Comparison of ENCODE assay signal across 17 cellular contexts in the genomic region with DNA sequence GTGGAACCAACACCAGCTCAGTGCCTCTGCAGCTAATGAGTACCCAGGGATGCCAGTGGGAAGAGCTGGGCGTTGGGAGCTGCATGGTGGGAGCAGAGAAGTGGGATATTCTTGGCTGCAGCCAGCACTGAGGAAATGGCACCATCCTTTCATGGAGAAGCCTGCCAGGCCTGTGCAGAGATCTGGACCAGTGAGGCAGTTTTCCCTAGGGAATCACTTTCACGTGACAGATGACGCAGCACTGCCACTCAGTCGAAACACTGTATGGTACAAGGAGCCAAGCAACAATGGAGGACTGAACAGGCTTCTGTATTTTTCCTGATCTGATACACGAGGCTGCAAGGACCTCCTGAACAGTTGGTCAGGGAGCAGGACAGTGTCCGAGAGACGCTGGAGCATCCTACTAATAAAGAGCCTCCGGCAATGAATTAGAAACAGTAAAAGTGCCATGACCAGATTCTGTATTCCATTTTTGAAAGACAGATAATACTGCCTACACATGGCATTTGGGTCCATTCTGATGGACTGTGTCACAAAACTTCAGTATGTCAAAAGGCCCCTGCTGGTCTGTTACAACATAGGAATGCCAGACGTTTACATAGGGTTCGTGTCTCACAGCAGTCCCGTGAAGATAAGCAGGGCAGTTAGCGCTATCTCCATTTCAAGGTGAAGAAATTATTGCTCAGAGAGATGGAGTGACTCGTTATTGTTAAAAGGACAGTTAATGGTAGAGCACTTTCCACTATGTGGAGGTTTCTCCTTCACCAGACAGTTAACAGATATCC. TPM values are rescaled to one million over a fixed set of nuclear protein-coding genes. Genes with fewer than 3 reads are reported as not detected.
DNase-seq lines count a peak whose midpoint lies in the region; ATAC-seq and TF ChIP-seq lines count a peak whose summit lies in the region.
"Had no signal": no experiment of that assay in that cellular context is flagged by ENCODE, and none has a peak within 500 bp of the region (broad histone marks: within the 10 kb centered on the region; RNA-seq: fewer than 3 reads in every experiment).

No MANE protein-coding gene starts in this region.

- no peaks in the 10 kb centered on the region for H3K36me3 ChIP-seq in BE2C
- no peaks in the 10 kb centered on the region for H3K36me3 ChIP-seq in hepatocyte (replicated peaks; ENCODE audit: insufficient read depth, low read depth)

- H3K27me3 Mint-ChIP-seq in activated T-helper 2 cell treated with anti-CD3 and anti-CD28 coated beads, Interferon-gamma antibody, Interleukin-2, Interleukin-4, amounts not matched to agents 10 μg/mL and 5 μg/mL and 100 μg/mL, durations not matched to agents 14 hours and 24 hours and 36 hours (ENCODE audit: low read depth): peaks cover 1% of the 10 kb centered on the region

- TF ChIP-seq CTCF in BE2C (IDR thresholded peaks at IDR 0.05; ENCODE audit: low read depth, low read length): no peak
- TF ChIP-seq CTCF in hepatocyte (IDR thresholded peaks at IDR 0.05; ENCODE audit: poor library complexity): no peak

- no peaks in the 10 kb centered on the region for H4K20me1 ChIP-seq in hepatocyte (ENCODE audit: insufficient read depth, poor library complexity, severe bottlenecking)

- peaks cover 2% of the 10 kb centered on the region; the same call in 1 of the 2 replicates for H3K4me1 ChIP-seq in BE2C
- H3K4me1 ChIP-seq in hepatocyte (ENCODE audit: insufficient read depth): no peaks in the 10 kb centered on the region

- WGBS in hepatocyte (ENCODE audit: low lambda C conversion rate, missing lambda C conversion rate): 58% methylated on average over 13 of the region's 13 CpGs

- intact Hi-C loops in activated T-helper 2 cell treated with anti-CD3 and anti-CD28 coated beads, Interferon-gamma antibody, Interleukin-2, Interleukin-4, amounts not matched to agents 10 μg/mL and 5 μg/mL and 100 μg/mL, durations not matched to agents 14 hours and 24 hours and 36 hours (cut with micrococcal nuclease): no loop called here
- intact Hi-C loops in Right ventricle myocardium inferior (cut with DNase I): no loop called here

- H3K4me2 ChIP-seq in hepatocyte: no peak overlapping the region
- H3K4me2 ChIP-seq: PC-9, SK-N-SH had no signal

- no peaks in the 10 kb centered on the region for H3K9me3 Mint-ChIP-seq in activated T-helper 2 cell treated with anti-CD3 and anti-CD28 coated beads, Interferon-gamma antibody, Interleukin-2, Interleukin-4, amounts not matched to agents 10 μg/mL and 5 μg/mL and 100 μg/mL, durations not matched to agents 14 hours and 24 hours and 36 hours
- H3K9me3 Mint-ChIP-seq: T-cell had no signal

- H3K27me3 ChIP-seq in BE2C (no peaks in the 10 kb centered on the region), hepatocyte (no peaks in the 10 kb centered on the region)

- H2AFZ ChIP-seq in hepatocyte: no peak overlapping the region
- H2AFZ ChIP-seq: PC-9 had no signal

- no peak overlapping the region for H3K4me3 Mint-ChIP-seq in activated T-helper 2 cell treated with anti-CD3 and anti-CD28 coated beads, Interferon-gamma antibody, Interleukin-2, Interleukin-4, amounts not matched to agents 10 μg/mL and 5 μg/mL and 100 μg/mL, durations not matched to agents 14 hours and 24 hours and 36 hours (ENCODE audit: low read depth)
- H3K4me3 Mint-ChIP-seq: T-cell had no signal

- in situ Hi-C loops in SK-MEL-5 (cut with HindIII; ENCODE audit: low pct_unique_long_range_greater_than_20kb, low sequenced_read_pairs): no loop called here

- peak; percentile 51 for DNase-seq in BE2C
- peak; percentile 14 for DNase-seq in HuH-7.5 (ENCODE audit: low spot score)
- DNase-seq in SK-MEL-5 (ENCODE audit: low read depth, low spot score): peak; percentile 16
- peak; percentile 52 for DNase-seq in hepatocyte (ENCODE audit: low spot score)
- DNase-seq in activated T-helper 2 cell treated with anti-CD3 and anti-CD28 coated beads, Interferon-gamma antibody, Interleukin-2, Interleukin-4, amounts not matched to agents 10 μg/mL and 5 μg/mL and 100 μg/mL, durations not matched to agents 14 hours and 24 hours and 36 hours (ENCODE audit: low spot score): no peak
- no peak for DNase-seq in Right ventricle myocardium inferior (ENCODE audit: missing footprints)
- DNase-seq: COR-L47, DMS79, H7, NCI-H1048, NCI-H1436 treated with DMSO at 0.1 percent for 48 hours, NCI-H2029 treated with DMSO at 0.1 percent for 48 hours, NCI-H748 treated with DMSO at 0.1 percent for 48 hours, PC-9, SK-N-SH, T-cell had no signal

- no peaks in the 10 kb centered on the region for H3K9me3 ChIP-seq in BE2C
- H3K9me3 ChIP-seq in hepatocyte (ENCODE audit: low read depth): no peaks in the 10 kb centered on the region
- H3K9me3 ChIP-seq: SK-N-SH had no signal

- no peaks in the 10 kb centered on the region for H3K79me2 ChIP-seq in hepatocyte

- no peak overlapping the region for H3K27ac Mint-ChIP-seq in activated T-helper 2 cell treated with anti-CD3 and anti-CD28 coated beads, Interferon-gamma antibody, Interleukin-2, Interleukin-4, amounts not matched to agents 10 μg/mL and 5 μg/mL and 100 μg/mL, durations not matched to agents 14 hours and 24 hours and 36 hours
- H3K27ac Mint-ChIP-seq: T-cell had no signal

- no peaks in the 10 kb centered on the region for H3K36me3 Mint-ChIP-seq in activated T-helper 2 cell treated with anti-CD3 and anti-CD28 coated beads, Interferon-gamma antibody, Interleukin-2, Interleukin-4, amounts not matched to agents 10 μg/mL and 5 μg/mL and 100 μg/mL, durations not matched to agents 14 hours and 24 hours and 36 hours (ENCODE audit: low read depth)
- H3K36me3 Mint-ChIP-seq: T-cell had no signal

- no peaks in the 10 kb centered on the region for H3K4me1 Mint-ChIP-seq in activated T-helper 2 cell treated with anti-CD3 and anti-CD28 coated beads, Interferon-gamma antibody, Interleukin-2, Interleukin-4, amounts not matched to agents 10 μg/mL and 5 μg/mL and 100 μg/mL, durations not matched to agents 14 hours and 24 hours and 36 hours (ENCODE audit: low read depth)
- H3K4me1 Mint-ChIP-seq: T-cell had no signal

- ATAC-seq in GM18909 (IDR thresholded peaks at IDR 0.05; ENCODE audit: poor library complexity, unreplicated experiment) (no peak), Right ventricle myocardium inferior (no peak)
- ATAC-seq: T-cell had no signal

- no peak overlapping the region for H3K4me3 ChIP-seq in BE2C (ENCODE audit: low read depth, low read length)
- no peak overlapping the region for H3K4me3 ChIP-seq in hepatocyte
- H3K4me3 ChIP-seq: PC-9 had no signal

- no peak overlapping the region for H3K27ac ChIP-seq in hepatocyte
- H3K27ac ChIP-seq: PC-9 had no signal

- H3K9me2 ChIP-seq in hepatocyte (replicated peaks; ENCODE audit: insufficient read depth): no peaks in the 10 kb centered on the region
- H3K9me2 ChIP-seq: SK-N-SH had no signal

RNA-seq across cellular contexts. Expression of gene LMO4, which starts 44.0 kb away (rescaled TPM):
- polyA plus RNA-seq in BE2C (2012; ENCODE audit: insufficient read depth, insufficient read length, low read depth): 42.9 TPM
- 13.7 and 17.6 TPM in 2 replicates for total RNA-seq in SK-MEL-5 (2014; rRNA removed; shearing (Covaris generic))
- polyA plus RNA-seq in SK-MEL-5 (2015; cell fraction: cytosol; rRNA removed): 32.9 and 33.4 TPM in 2 replicates
- 28.1 and 37.8 TPM in 2 replicates for polyA plus RNA-seq in SK-MEL-5 (2015; cell fraction: nucleus; rRNA removed)
- total RNA-seq in hepatocyte (183 and 221 TPM in 2 replicates), Right ventricle myocardium inferior (44.3 TPM)
- 53.6 and 59.1 TPM in 2 replicates for polyA plus RNA-seq in hepatocyte
- total RNA-seq in activated T-helper 2 cell treated with anti-CD3 and anti-CD28 coated beads, Interferon-gamma antibody, Interleukin-2, Interleukin-4, amounts not matched to agents 10 μg/mL and 5 μg/mL and 100 μg/mL, durations not matched to agents 14 hours and 24 hours and 36 hours: 20.9 and 21.7 TPM in 2 replicates

Comparison
In these comparisons a context has a peak if more than half of its experiments do, and no peak if none do; other contexts are left out.
1. DNase-seq: peak in BE2C (single experiment), HuH-7.5 (single experiment), SK-MEL-5 (single experiment) and hepatocyte (single experiment); none in activated T-helper 2 cell treated with anti-CD3 and anti-CD28 coated beads, Interferon-gamma antibody, Interleukin-2, Interleukin-4, amounts not matched to agents 10 μg/mL and 5 μg/mL and 100 μg/mL, durations not matched to agents 14 hours and 24 hours and 36 hours (single experiment) and Right ventricle myocardium inferior (single experiment).